ENCODE assay signal across 1 cellular context in the genomic region with DNA sequence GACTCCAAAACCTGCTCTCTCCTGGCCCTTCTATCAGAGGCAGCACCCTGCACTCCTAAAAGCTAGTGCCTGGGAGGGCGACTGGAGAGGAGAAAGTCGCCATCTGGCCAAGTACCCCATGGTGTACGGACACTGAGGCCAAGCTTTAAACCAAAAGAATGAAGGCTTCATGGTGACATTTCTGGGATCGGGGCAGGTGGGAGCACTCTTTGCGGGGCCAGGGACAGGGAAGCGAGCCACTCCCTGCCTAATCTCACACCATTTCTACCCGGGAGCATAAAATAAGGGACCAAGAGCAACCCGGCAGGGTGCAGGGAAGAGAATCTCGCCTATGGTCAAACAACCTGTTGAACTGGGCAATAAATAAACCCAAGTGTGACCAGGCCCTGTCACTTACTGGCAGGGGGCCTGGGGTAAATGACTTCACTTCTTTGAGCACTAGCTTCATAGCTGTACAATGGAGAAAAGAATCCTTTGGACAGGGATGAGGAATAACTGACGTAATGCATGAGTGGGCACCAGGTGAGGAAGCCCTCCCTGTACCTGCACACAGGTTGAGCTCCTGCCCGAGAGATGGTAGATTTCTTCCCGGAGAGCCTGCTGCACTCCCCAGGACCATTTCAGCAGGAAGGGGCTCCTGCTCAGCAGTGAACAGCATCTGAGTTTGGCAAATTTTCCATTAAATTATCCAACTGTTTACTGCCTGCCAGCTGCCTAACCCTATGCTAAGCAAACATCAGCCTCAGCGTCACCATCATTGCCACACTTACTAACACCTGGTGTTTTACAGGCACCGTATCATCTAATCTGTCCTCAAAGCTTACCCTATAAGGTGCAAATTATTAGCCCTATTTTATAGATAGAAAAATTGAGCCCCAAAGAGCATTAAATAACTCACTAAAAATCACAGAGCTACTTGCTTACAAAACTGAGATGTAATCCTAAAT.
A peak's percentile ranks its signal among the peaks of the same experiment; 100 is the strongest.
TF ChIP-seq lines count a peak whose summit lies in the region.

No MANE protein-coding gene starts in this region.

TF ChIP-seq in HepG2, 621 proteins besides CTCF, POLR2A, EP300 and RAD21 (continued from another document and continues in another):
- TF ChIP-seq CENPBD1 (CRISPR knock-in tag; IDR thresholded peaks at IDR 0.05; ENCODE audit: borderline replicate concordance, low read depth), result no peak
- TF ChIP-seq, protein P1, sequence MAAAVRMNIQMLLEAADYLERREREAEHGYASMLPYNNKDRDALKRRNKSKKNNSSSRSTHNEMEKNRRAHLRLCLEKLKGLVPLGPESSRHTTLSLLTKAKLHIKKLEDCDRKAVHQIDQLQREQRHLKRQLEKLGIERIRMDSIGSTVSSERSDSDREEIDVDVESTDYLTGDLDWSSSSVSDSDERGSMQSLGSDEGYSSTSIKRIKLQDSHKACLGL (CRISPR knock-in tag; IDR thresholded peaks at IDR 0.05), result no peak
- TF ChIP-seq ARID2 (CRISPR knock-in tag; IDR thresholded peaks at IDR 0.05; ENCODE audit: borderline replicate concordance), result no peak
- TF ChIP-seq, protein P2, sequence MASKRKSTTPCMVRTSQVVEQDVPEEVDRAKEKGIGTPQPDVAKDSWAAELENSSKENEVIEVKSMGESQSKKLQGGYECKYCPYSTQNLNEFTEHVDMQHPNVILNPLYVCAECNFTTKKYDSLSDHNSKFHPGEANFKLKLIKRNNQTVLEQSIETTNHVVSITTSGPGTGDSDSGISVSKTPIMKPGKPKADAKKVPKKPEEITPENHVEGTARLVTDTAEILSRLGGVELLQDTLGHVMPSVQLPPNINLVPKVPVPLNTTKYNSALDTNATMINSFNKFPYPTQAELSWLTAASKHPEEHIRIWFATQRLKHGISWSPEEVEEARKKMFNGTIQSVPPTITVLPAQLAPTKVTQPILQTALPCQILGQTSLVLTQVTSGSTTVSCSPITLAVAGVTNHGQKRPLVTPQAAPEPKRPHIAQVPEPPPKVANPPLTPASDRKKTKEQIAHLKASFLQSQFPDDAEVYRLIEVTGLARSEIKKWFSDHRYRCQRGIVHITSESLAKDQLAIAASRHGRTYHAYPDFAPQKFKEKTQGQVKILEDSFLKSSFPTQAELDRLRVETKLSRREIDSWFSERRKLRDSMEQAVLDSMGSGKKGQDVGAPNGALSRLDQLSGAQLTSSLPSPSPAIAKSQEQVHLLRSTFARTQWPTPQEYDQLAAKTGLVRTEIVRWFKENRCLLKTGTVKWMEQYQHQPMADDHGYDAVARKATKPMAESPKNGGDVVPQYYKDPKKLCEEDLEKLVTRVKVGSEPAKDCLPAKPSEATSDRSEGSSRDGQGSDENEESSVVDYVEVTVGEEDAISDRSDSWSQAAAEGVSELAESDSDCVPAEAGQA (IDR thresholded peaks at IDR 0.05; ENCODE audit: low read depth), result no peak
- TF ChIP-seq, protein P2 (CRISPR knock-in tag; IDR thresholded peaks at IDR 0.05; ENCODE audit: borderline replicate concordance), result no peak
- TF ChIP-seq SMYD3 (CRISPR knock-in tag; IDR thresholded peaks at IDR 0.05), result no peak
- TF ChIP-seq WIZ (CRISPR knock-in tag; IDR thresholded peaks at IDR 0.05), result no peak
- TF ChIP-seq ZNF547 (CRISPR knock-in tag; IDR thresholded peaks at IDR 0.05), result no peak
- TF ChIP-seq ZSCAN9 (CRISPR knock-in tag; IDR thresholded peaks at IDR 0.05; ENCODE audit: borderline replicate concordance), result no peak
- TF ChIP-seq, protein P3, sequence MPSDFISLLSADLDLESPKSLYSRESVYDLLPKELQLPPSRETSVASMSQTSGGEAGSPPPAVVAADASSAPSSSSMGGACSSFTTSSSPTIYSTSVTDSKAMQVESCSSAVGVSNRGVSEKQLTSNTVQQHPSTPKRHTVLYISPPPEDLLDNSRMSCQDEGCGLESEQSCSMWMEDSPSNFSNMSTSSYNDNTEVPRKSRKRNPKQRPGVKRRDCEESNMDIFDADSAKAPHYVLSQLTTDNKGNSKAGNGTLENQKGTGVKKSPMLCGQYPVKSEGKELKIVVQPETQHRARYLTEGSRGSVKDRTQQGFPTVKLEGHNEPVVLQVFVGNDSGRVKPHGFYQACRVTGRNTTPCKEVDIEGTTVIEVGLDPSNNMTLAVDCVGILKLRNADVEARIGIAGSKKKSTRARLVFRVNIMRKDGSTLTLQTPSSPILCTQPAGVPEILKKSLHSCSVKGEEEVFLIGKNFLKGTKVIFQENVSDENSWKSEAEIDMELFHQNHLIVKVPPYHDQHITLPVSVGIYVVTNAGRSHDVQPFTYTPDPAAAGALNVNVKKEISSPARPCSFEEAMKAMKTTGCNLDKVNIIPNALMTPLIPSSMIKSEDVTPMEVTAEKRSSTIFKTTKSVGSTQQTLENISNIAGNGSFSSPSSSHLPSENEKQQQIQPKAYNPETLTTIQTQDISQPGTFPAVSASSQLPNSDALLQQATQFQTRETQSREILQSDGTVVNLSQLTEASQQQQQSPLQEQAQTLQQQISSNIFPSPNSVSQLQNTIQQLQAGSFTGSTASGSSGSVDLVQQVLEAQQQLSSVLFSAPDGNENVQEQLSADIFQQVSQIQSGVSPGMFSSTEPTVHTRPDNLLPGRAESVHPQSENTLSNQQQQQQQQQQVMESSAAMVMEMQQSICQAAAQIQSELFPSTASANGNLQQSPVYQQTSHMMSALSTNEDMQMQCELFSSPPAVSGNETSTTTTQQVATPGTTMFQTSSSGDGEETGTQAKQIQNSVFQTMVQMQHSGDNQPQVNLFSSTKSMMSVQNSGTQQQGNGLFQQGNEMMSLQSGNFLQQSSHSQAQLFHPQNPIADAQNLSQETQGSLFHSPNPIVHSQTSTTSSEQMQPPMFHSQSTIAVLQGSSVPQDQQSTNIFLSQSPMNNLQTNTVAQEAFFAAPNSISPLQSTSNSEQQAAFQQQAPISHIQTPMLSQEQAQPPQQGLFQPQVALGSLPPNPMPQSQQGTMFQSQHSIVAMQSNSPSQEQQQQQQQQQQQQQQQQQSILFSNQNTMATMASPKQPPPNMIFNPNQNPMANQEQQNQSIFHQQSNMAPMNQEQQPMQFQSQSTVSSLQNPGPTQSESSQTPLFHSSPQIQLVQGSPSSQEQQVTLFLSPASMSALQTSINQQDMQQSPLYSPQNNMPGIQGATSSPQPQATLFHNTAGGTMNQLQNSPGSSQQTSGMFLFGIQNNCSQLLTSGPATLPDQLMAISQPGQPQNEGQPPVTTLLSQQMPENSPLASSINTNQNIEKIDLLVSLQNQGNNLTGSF (CRISPR knock-in tag; IDR thresholded peaks at IDR 0.05), result 0 out of 2 replicates have a peak, but pooled peaks have one; percentile 16
- TF ChIP-seq HOXA5 (CRISPR knock-in tag; IDR thresholded peaks at IDR 0.05), result peak; percentile 40; the same call in 1 of the 2 replicates
- TF ChIP-seq ZC3H13 (CRISPR knock-in tag; IDR thresholded peaks at IDR 0.05), result 0 out of 2 replicates have a peak, but pooled peaks have one; percentile 30
- no peak; the same call in 1 of the 2 replicates for TF ChIP-seq ZFX (CRISPR knock-in tag; IDR thresholded peaks at IDR 0.05; ENCODE audit: low read depth)
- no peak for TF ChIP-seq ATF7-NPFF (CRISPR knock-in tag; IDR thresholded peaks at IDR 0.05; ENCODE audit: low read depth)
- TF ChIP-seq ZBTB7A (CRISPR knock-in tag; IDR thresholded peaks at IDR 0.05), result no peak
- TF ChIP-seq DNMT1 (CRISPR knock-in tag; IDR thresholded peaks at IDR 0.05), result no peak
- no peak for TF ChIP-seq ZNF256 (CRISPR knock-in tag; conservative IDR thresholded peaks at IDR 0.05)
- no peak for TF ChIP-seq IRF9 (CRISPR knock-in tag; IDR thresholded peaks at IDR 0.05; ENCODE audit: borderline replicate concordance)
- TF ChIP-seq AGO1 (IDR thresholded peaks at IDR 0.05; ENCODE audit: low read depth, low read length, poor library complexity, severe bottlenecking), result no peak
- TF ChIP-seq, protein P4, sequence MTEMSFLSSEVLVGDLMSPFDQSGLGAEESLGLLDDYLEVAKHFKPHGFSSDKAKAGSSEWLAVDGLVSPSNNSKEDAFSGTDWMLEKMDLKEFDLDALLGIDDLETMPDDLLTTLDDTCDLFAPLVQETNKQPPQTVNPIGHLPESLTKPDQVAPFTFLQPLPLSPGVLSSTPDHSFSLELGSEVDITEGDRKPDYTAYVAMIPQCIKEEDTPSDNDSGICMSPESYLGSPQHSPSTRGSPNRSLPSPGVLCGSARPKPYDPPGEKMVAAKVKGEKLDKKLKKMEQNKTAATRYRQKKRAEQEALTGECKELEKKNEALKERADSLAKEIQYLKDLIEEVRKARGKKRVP (CRISPR knock-in tag; IDR thresholded peaks at IDR 0.05), result peak in 1 of 2 experiments; percentile 15; a peak in 1 of 4 replicates
- TF ChIP-seq EHMT2 (IDR thresholded peaks at IDR 0.05; ENCODE audit: borderline replicate concordance, low read depth, low read length), result no peak
- TF ChIP-seq ZBTB44 (CRISPR knock-in tag; IDR thresholded peaks at IDR 0.05), result no peak
- TF ChIP-seq ZSCAN25 (CRISPR knock-in tag; IDR thresholded peaks at IDR 0.05), result no peak
- TF ChIP-seq ATF1 (CRISPR knock-in tag; IDR thresholded peaks at IDR 0.05), result no peak
- TF ChIP-seq TAF1 (CRISPR knock-in tag; IDR thresholded peaks at IDR 0.05), result no peak
- no peak for TF ChIP-seq MTERF4 (CRISPR knock-in tag; IDR thresholded peaks at IDR 0.05)
- TF ChIP-seq MEF2D (CRISPR knock-in tag; IDR thresholded peaks at IDR 0.05), result no peak
- TF ChIP-seq REXO4 (CRISPR knock-in tag; IDR thresholded peaks at IDR 0.05; ENCODE audit: borderline replicate concordance), result no peak
- no peak for TF ChIP-seq ZNF136 (CRISPR knock-in tag; IDR thresholded peaks at IDR 0.05; ENCODE audit: low read depth)
- no peak for TF ChIP-seq SRSF9 (IDR thresholded peaks at IDR 0.05; ENCODE audit: borderline replicate concordance, insufficient read depth, low read depth, low read length, poor library complexity, severe bottlenecking)
- TF ChIP-seq TCF7L2 (IDR thresholded peaks at IDR 0.05; ENCODE audit: low read depth, low read length), result no peak
- TF ChIP-seq ZNF746 (CRISPR knock-in tag; IDR thresholded peaks at IDR 0.05), result no peak
- TF ChIP-seq ZNF263 (CRISPR knock-in tag; IDR thresholded peaks at IDR 0.05), result peak; percentile 74; the same call in 1 of the 2 replicates
- TF ChIP-seq IRF2 (CRISPR knock-in tag; IDR thresholded peaks at IDR 0.05), result no peak
- no peak for TF ChIP-seq ZNF772 (CRISPR knock-in tag; IDR thresholded peaks at IDR 0.05)
- no peak for TF ChIP-seq ZNF619 (CRISPR knock-in tag; IDR thresholded peaks at IDR 0.05)
- no peak for TF ChIP-seq ZNF274 (CRISPR knock-in tag; IDR thresholded peaks at IDR 0.05)
- no peak for TF ChIP-seq SMARCC2 (IDR thresholded peaks at IDR 0.05)
- no peak for TF ChIP-seq ZNF670 (CRISPR knock-in tag; IDR thresholded peaks at IDR 0.05; ENCODE audit: borderline replicate concordance)
